ENCODE assay signal across 31 cellular contexts in the genomic region with DNA sequence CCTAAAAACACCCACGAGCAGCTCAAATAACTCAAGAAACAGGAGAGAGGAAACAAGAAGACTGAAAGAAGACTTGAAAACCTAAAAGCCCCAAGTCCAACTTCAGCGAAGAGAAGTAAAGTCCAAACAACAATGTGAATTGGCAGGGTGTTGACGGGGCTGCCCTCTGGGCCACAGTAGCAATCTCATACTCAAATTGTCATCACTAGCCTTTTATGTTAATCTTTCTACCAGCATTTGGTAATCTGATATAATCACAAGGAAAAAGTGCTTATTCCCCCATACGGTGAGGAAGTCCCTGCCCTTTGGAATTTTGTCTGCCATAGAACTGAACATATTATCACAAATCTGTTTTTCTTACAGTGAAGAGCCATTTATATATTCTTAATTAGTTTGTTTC. TPM values are rescaled to one million over a fixed set of nuclear protein-coding genes. Genes with fewer than 3 reads are reported as not detected.
"Had no signal": no experiment of that assay in that cellular context is flagged by ENCODE, and none has a peak within 500 bp of the region (broad histone marks: within the 10 kb centered on the region; RNA-seq: fewer than 3 reads in every experiment).

No MANE protein-coding gene starts in this region.

- FAIRE-seq: bronchial epithelial cell had no signal

- H3K4me3 Mint-ChIP-seq: activated CD8-positive, alpha-beta T cell treated with anti-CD3 and anti-CD28 coated beads, Interleukin-2, amount 10 ng/mL, durations not matched to agents 7 days and 5 days; activated naive CD4-positive, alpha-beta T cell treated with anti-CD3 and anti-CD28 coated beads, Interleukin-2, amount 50 U/mL, for 24 hours; activated T-cell treated with anti-CD3 and anti-CD28 coated beads, Interleukin-2, amount 50 U/mL, for 24 hours; activated T-helper 1 cell treated with anti-CD3 and anti-CD28 coated beads, Interleukin-12 subunit alpha, Interleukin-12 subunit beta, Interleukin-2, Interleukin-4 antibody, amounts not matched to agents 30 ng/mL and 10 ng/mL and 1 ng/mL, durations not matched to agents 14 hours and 24 hours and 36 hours; T-helper 1 cell treated with Interleukin-12 subunit alpha and Interleukin-12 subunit beta and Interleukin-4 antibody, amounts not matched to agents 30 μg/mL and 1 μg/mL, for 36 hours; WTC11 had no signal

- H3K4me3 ChIP-seq: body of pancreas, MG63 had no signal

- H3K27me3 ChIP-seq: body of pancreas, MG63 had no signal

- H3K9me3 Mint-ChIP-seq: activated T-cell treated with anti-CD3 and anti-CD28 coated beads, Interleukin-2, amount 50 U/mL, for 24 hours; activated T-helper 1 cell treated with anti-CD3 and anti-CD28 coated beads, Interleukin-12 subunit alpha, Interleukin-12 subunit beta, Interleukin-2, Interleukin-4 antibody, amounts not matched to agents 30 ng/mL and 10 ng/mL and 1 ng/mL, durations not matched to agents 14 hours and 24 hours and 36 hours had no signal

- H3K27me3 Mint-ChIP-seq: activated naive CD4-positive, alpha-beta T cell treated with anti-CD3 and anti-CD28 coated beads, Interleukin-2, amount 50 U/mL, for 24 hours; activated T-cell treated with anti-CD3 and anti-CD28 coated beads, Interleukin-2, amount 50 U/mL, for 24 hours had no signal

- H3K4me1 ChIP-seq: body of pancreas had no signal

- H3K27ac Mint-ChIP-seq: activated CD8-positive, alpha-beta T cell treated with anti-CD3 and anti-CD28 coated beads, Interleukin-2, amount 10 ng/mL, durations not matched to agents 7 days and 5 days; activated naive CD4-positive, alpha-beta T cell treated with anti-CD3 and anti-CD28 coated beads, Interleukin-2, amount 50 U/mL, for 24 hours; activated T-cell treated with anti-CD3 and anti-CD28 coated beads, Interleukin-2, amount 50 U/mL, for 24 hours; activated T-helper 1 cell treated with anti-CD3 and anti-CD28 coated beads, Interleukin-12 subunit alpha, Interleukin-12 subunit beta, Interleukin-2, Interleukin-4 antibody, amounts not matched to agents 30 ng/mL and 10 ng/mL and 1 ng/mL, durations not matched to agents 14 hours and 24 hours and 36 hours; T-helper 1 cell treated with Interleukin-12 subunit alpha and Interleukin-12 subunit beta and Interleukin-4 antibody, amounts not matched to agents 30 μg/mL and 1 μg/mL, for 36 hours; WTC11 had no signal

- H3K9ac ChIP-seq: KMS-11 had no signal

- H3K27ac ChIP-seq: body of pancreas, KMS-11, RWPE1 had no signal

- H3K4me2 ChIP-seq: KMS-11 had no signal

- H3K9me3 ChIP-seq: body of pancreas had no signal

- ATAC-seq: activated CD8-positive, alpha-beta T cell treated with anti-CD3 and anti-CD28 coated beads, Interleukin-2, amount 10 ng/mL, durations not matched to agents 7 days and 5 days; body of pancreas; WTC11 had no signal

- DNase-seq: activated CD4-positive, alpha-beta T cell treated with anti-CD3 and anti-CD28 coated beads for 48 hours; activated CD4-positive, alpha-beta T cell treated with anti-CD3 and anti-CD28 coated beads, Interleukin-2, amount 50 U/mL, for 4 hours; activated CD4-positive, CD25-positive, alpha-beta regulatory T cell treated with anti-CD3 and anti-CD28 coated beads, Interleukin-2, amount 50 U/mL, for 72 hours; activated CD8-positive, alpha-beta memory T cell treated with anti-CD3 and anti-CD28 coated beads, Interleukin-2, amount 50 U/mL, for 48 hours; activated CD8-positive, alpha-beta T cell treated with anti-CD3 and anti-CD28 coated beads, Interleukin-2, amount 10 ng/mL, durations not matched to agents 7 days and 5 days; activated effector memory CD4-positive, alpha-beta T cell treated with Interleukin-2 at 50 U/mL for 16 hours; activated naive CD4-positive, alpha-beta T cell; activated T-cell treated with anti-CD3 and anti-CD28 coated beads, Interleukin-2, amount 50 U/mL, for 24 hours; aorta; body of pancreas; central memory CD4-positive, alpha-beta T cell; MG63; MV-4-11; NCI-H1105; NCI-H1436; NCI-H1694 treated with DMSO at 0.1 percent for 48 hours; NCI-H2029 treated with DMSO at 0.1 percent for 48 hours; NCI-H345; NCI-H510A; NCI-H526 treated with DMSO at 0.1 percent for 48 hours; NCI-H82; SHP77 had no signal

RNA-seq across cellular contexts. Expression of a gene that starts 51.5 kb away (rescaled TPM):
- total RNA-seq: activated CD8-positive, alpha-beta T cell treated with anti-CD3 and anti-CD28 coated beads, Interleukin-2, amount 10 ng/mL, durations not matched to agents 7 days and 5 days; activated T-helper 1 cell treated with anti-CD3 and anti-CD28 coated beads, Interleukin-12 subunit alpha, Interleukin-12 subunit beta, Interleukin-2, Interleukin-4 antibody, amounts not matched to agents 30 ng/mL and 10 ng/mL and 1 ng/mL, durations not matched to agents 14 hours and 24 hours and 36 hours; aorta; OCI-LY7; SK-MEL-5 had no signal
- polyA plus RNA-seq: aorta had no signal
